Comparison of ENCODE assay signal across 1 cellular context in the genomic region with DNA sequence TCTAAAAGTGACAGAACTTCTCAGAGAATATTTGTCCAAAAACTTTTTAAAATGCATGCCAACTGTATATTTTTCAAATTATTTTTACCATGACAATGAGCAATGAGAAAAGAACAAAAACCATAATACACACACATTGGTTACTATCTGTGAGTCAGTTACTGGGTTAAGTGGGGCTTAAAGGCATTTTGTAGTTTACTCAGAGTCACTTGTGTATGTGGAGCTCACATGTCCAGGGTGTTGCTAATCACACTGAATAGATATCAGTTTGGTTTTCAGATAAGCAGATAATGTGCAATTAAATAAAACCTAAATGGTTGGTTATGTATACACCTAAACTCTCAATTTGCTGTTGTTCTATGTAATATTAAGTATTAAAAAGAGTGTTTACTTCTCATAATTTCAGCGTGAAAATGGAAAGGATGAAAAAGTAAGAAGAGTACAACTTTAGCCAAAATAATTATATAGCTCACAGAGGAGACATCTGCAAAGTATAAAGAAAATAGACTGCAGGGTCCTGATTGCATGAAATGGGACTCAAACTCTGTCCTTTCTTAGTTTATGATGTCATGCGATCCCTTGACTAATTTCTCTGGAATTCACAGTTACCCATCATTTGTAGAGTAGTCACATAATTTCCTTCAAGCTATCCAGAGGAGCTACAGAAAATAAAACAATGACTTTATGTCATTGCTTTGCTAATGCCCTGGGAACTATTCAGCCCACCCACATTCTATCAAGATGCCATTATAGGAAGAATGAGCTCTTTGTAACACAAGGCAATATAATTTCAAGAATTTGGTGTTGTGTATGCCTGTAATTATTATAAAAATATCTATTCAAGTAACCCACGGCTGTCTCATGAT.
TF ChIP-seq lines count a peak whose summit lies in the region.

No MANE protein-coding gene starts in this region.

TF ChIP-seq in HEK293, 187 proteins besides CTCF, POLR2A, EP300 and RAD21 (continued from another document):
- TF ChIP-seq, protein P1, sequence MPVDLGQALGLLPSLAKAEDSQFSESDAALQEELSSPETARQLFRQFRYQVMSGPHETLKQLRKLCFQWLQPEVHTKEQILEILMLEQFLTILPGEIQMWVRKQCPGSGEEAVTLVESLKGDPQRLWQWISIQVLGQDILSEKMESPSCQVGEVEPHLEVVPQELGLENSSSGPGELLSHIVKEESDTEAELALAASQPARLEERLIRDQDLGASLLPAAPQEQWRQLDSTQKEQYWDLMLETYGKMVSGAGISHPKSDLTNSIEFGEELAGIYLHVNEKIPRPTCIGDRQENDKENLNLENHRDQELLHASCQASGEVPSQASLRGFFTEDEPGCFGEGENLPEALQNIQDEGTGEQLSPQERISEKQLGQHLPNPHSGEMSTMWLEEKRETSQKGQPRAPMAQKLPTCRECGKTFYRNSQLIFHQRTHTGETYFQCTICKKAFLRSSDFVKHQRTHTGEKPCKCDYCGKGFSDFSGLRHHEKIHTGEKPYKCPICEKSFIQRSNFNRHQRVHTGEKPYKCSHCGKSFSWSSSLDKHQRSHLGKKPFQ (tag by site-specific recombination; IDR thresholded peaks at IDR 0.05) = no peak
- TF ChIP-seq ZNF354C (tag by site-specific recombination; IDR thresholded peaks at IDR 0.05; ENCODE audit: borderline replicate concordance, low read depth) (no peak), ZNF16 (tag by site-specific recombination; IDR thresholded peaks at IDR 0.05; ENCODE audit: low read depth) (no peak), ZNF530 (tag by site-specific recombination; IDR thresholded peaks at IDR 0.05; ENCODE audit: low read depth) (no peak), ZNF830 (tag by site-specific recombination; IDR thresholded peaks at IDR 0.05; ENCODE audit: low read depth) (no peak), ZXDB (tag by site-specific recombination; IDR thresholded peaks at IDR 0.05) (no peak), ZNF768 (tag by site-specific recombination; IDR thresholded peaks at IDR 0.05) (no peak)
- TF ChIP-seq, protein P2, sequence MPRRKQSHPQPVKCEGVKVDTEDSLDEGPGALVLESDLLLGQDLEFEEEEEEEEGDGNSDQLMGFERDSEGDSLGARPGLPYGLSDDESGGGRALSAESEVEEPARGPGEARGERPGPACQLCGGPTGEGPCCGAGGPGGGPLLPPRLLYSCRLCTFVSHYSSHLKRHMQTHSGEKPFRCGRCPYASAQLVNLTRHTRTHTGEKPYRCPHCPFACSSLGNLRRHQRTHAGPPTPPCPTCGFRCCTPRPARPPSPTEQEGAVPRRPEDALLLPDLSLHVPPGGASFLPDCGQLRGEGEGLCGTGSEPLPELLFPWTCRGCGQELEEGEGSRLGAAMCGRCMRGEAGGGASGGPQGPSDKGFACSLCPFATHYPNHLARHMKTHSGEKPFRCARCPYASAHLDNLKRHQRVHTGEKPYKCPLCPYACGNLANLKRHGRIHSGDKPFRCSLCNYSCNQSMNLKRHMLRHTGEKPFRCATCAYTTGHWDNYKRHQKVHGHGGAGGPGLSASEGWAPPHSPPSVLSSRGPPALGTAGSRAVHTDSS (tag by site-specific recombination; IDR thresholded peaks at IDR 0.05) = no peak
